9 cellular contexts compared by ENCODE assay signal in the genomic region with DNA sequence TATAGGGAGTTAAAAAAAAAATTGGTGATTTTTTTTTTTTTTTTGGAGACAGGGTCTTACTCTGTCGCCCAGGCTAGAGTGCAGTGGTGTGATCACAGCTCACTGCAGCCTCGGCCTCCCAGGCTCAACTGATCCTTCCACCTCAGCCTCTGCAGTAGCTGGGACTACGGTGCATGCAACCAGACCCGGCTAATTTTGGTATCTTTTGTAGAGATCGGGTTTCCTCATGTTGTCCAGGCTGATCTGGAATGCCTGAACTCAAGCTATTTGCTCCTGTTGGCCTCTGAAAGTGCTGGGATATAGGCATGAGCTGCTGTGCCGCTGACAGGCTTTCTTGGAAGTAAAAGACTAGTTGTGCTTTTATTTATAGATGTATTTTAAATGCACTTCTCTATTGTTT. TPM values are rescaled to one million over a fixed set of nuclear protein-coding genes. Genes with fewer than 3 reads are reported as not detected.
A peak's percentile ranks its signal among the peaks of the same experiment; 100 is the strongest.
DNase-seq lines count a peak whose midpoint lies in the region; ATAC-seq and TF ChIP-seq lines count a peak whose summit lies in the region.
"Had no signal": no experiment of that assay in that cellular context is flagged by ENCODE, and none has a peak within 500 bp of the region (broad histone marks: within the 10 kb centered on the region; RNA-seq: fewer than 3 reads in every experiment).

No MANE protein-coding gene starts in this region.

- H3K4me3 ChIP-seq in epithelial cell of esophagus (ENCODE audit: low read length) (peak overlapping the region; percentile 5), psoas muscle (peak overlapping the region; percentile 46)

- ATAC-seq in psoas muscle: no peak
- no peak for ATAC-seq in HG02623 (IDR thresholded peaks at IDR 0.05; ENCODE audit: unreplicated experiment)

- in situ Hi-C loops in GM13976 (cut with MboI; ENCODE audit: low sequenced_read_pairs, unreplicated experiment): no loop called here

- DNase-seq in ELF-1 (ENCODE audit: low read depth, low spot score): peak; percentile 58
- DNase-seq in RWPE1 (ENCODE audit: low spot score): no peak
- DNase-seq in epithelial cell of esophagus (ENCODE audit: low read depth): no peak
- no peak for DNase-seq in psoas muscle
- no peak for DNase-seq in GM13976 (ENCODE audit: low spot score)
- DNase-seq in cerebellar nuclear complex (lab: John Stamatoyannopoulos, UW): no peak
- DNase-seq in HuH-7.5 (ENCODE audit: low spot score): no peak
- DNase-seq: activated CD4-positive, alpha-beta T cell treated with anti-CD3 and anti-CD28 coated beads, Interleukin-2, amount 50 U/mL, for 1 hour had no signal

- H3K9me3 ChIP-seq in psoas muscle: no peaks in the 10 kb centered on the region

- H3K36me3 ChIP-seq in psoas muscle (ENCODE audit: insufficient read depth in 1 of 2, low read depth in 1 of 2): peaks cover 0 to 6% of the 10 kb centered on the region in 2 donors

- TF ChIP-seq CTCF in RWPE1 (conservative IDR thresholded peaks at IDR 0.05; ENCODE audit: low read depth) (no peak), epithelial cell of esophagus (IDR thresholded peaks at IDR 0.05; ENCODE audit: insufficient read depth, low read depth, low read length, missing control alignments) (no peak), psoas muscle (IDR thresholded peaks at IDR 0.05) (no peak), GM13976 (IDR thresholded peaks at IDR 0.05; ENCODE audit: borderline replicate concordance, control extremely low read depth, extremely low read depth, insufficient read depth, missing control alignments) (no peak)

- POLR2A ChIA-PET in RWPE1 (lab: Yijun Ruan, JAX; ENCODE audit: low non-redundant PET): interaction anchor here (0.7 kb wide), 1 partner anchor 22 kb away, joined by 5 read pairs; no protein-coding TSS in a partner anchor

- CTCF ChIA-PET in RWPE1 (lab: Yijun Ruan, JAX): no interaction called here

- no peaks in the 10 kb centered on the region for H3K27me3 ChIP-seq in psoas muscle (ENCODE audit: insufficient read depth in 3 of 3, low read length in 2 of 3)

- peak overlapping the region; percentile 31; the same call in 1 of the 2 replicates for H3K27ac ChIP-seq in RWPE1
- H3K27ac ChIP-seq in psoas muscle: peak overlapping the region; percentile 38

- H3K4me1 ChIP-seq in psoas muscle: peaks cover 58% of the 10 kb centered on the region

- intact Hi-C loops in psoas muscle (cut with DNase I): no loop called here

- 23 to 30% (median 23%) methylated on average over 6 of the region's 6 CpGs for WGBS in psoas muscle, 3 donors

RNA-seq across cellular contexts. Expression of a gene that starts 3.0 kb away (rescaled TPM):
- total RNA-seq in psoas muscle: 100 to 1,000 TPM in 3 of 4 donors, 10 to 100 TPM in 1; 98.7 to 135 (median 122) TPM
- 100 to 1,000 TPM in 2 of 3 donors, 10 to 100 TPM in 1; 71.6 to 126 (median 115) TPM for polyA plus RNA-seq in psoas muscle

RNA-seq across cellular contexts. Expression of a gene that starts 54.0 kb away (rescaled TPM):
- 1 to 10 TPM in 1 of 4 donors, under 1 TPM in 1, not detected in 2; 0.65 to 4.0 TPM for total RNA-seq in psoas muscle
- 1 to 10 TPM in 1 of 3 donors, under 1 TPM in 1, not detected in 1; 0.62 to 2.2 TPM for polyA plus RNA-seq in psoas muscle
